19 cellular contexts compared by ENCODE assay signal in the genomic region with DNA sequence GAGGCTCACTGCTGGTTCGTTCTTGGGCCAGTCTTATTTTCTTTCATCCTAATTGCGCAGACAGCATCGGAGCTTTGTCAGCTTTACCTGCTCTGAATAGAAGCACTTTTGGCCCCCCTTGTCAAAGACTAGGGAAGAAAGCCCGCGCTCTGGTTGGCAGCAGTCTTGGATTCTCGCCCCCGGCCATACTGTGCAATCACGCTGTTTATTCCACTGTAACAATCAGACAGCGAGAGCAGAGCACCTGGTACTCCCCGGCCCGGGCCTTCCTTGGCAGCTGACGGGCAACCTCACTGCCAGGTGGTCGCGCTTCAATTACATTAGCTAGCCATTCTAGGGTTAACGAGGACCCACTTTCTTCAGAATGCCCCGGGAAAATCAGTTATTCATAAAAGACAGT.
DNase-seq lines count a peak whose midpoint lies in the region; ATAC-seq lines count a peak whose summit lies in the region.
"Had no signal": no experiment of that assay in that cellular context is flagged by ENCODE, and none has a peak within 500 bp of the region (broad histone marks: within the 10 kb centered on the region; RNA-seq: fewer than 3 reads in every experiment).

No MANE protein-coding gene starts in this region.

- H2AK5ac ChIP-seq in neuronal stem cell (ENCODE audit: low read depth, low read length), result no peak overlapping the region

- WGBS in neuronal stem cell (ENCODE audit: extremely low coverage in 2 of 2, insufficient read length in 2 of 2, insufficient replicate concordance in 1 of 2), 2 donors, result no CpG with 5 or more reads among the region's 16 CpGs

- no peaks in the 10 kb centered on the region for H3K36me3 ChIP-seq in neuronal stem cell (replicated peaks in 1 of 2; ENCODE audit: control insufficient read depth in 2 of 2, insufficient read depth in 2 of 2, low read length in 2 of 2)

- no peaks in the 10 kb centered on the region for H3K9me3 ChIP-seq in neuronal stem cell (replicated peaks in 1 of 2; ENCODE audit: control insufficient read depth in 2 of 2, insufficient read depth in 1 of 2, low read depth in 1 of 2, low read length in 2 of 2)
- H3K9me3 ChIP-seq: A549; BLaER1 treated with 17β-estradiol and CSF1 and Interleukin-3, amounts not matched to agents 10 nM and 100 nM; suprapubic skin had no signal

- no peak overlapping the region for H4K91ac ChIP-seq in neuronal stem cell (ENCODE audit: low read depth, low read length, poor library complexity)

- H3K4me2 ChIP-seq in neuronal stem cell (ENCODE audit: insufficient read depth, low read length, poor library complexity, severe bottlenecking), result no peak overlapping the region
- H3K4me2 ChIP-seq: A549 had no signal

- H3K4ac ChIP-seq in neuronal stem cell (ENCODE audit: low read length), result no peak overlapping the region

- H3K23ac ChIP-seq in neuronal stem cell (ENCODE audit: low read depth, low read length, poor library complexity), result no peak overlapping the region

- no peak for ATAC-seq in HG03097 (IDR thresholded peaks at IDR 0.05; ENCODE audit: low FRiP score, unreplicated experiment)
- ATAC-seq: A549; activated naive CD4-positive, alpha-beta T cell treated with anti-CD3 and anti-CD28 coated beads, Interleukin-2, amount 50 U/mL, for 72 hours; activated T-cell treated with anti-CD3 and anti-CD28 coated beads, Interleukin-2, amount 50 U/mL, for 72 hours had no signal

- H3K27ac ChIP-seq in neuronal stem cell (replicated peaks; ENCODE audit: low read length), result no peak overlapping the region
- H3K27ac ChIP-seq: A549; BLaER1 treated with 17β-estradiol and CSF1 and Interleukin-3, amounts not matched to agents 10 nM and 100 nM; coronary artery; suprapubic skin had no signal

- H4K8ac ChIP-seq in neuronal stem cell (ENCODE audit: low read depth, low read length), result no peak overlapping the region

- no peak overlapping the region for H2AFZ ChIP-seq in neuronal stem cell (ENCODE audit: low read length)

- H3K27me3 ChIP-seq in neuronal stem cell (ENCODE audit: control insufficient read depth in 3 of 3, insufficient read depth in 3 of 3, low read depth in 1 of 3, low read length in 3 of 3), result no peaks in the 10 kb centered on the region
- H3K27me3 ChIP-seq: BLaER1 treated with 17β-estradiol and CSF1 and Interleukin-3, amounts not matched to agents 10 nM and 100 nM; suprapubic skin had no signal

- H2BK5ac ChIP-seq in neuronal stem cell (ENCODE audit: low read length), result no peak overlapping the region

- no peak overlapping the region for H2BK12ac ChIP-seq in neuronal stem cell (ENCODE audit: low read length)

- DNase-seq in NCI-H510A treated with DMSO at 0.1 percent for 48 hours (lab: John Stamatoyannopoulos, UW) (peak; percentile 28), NCI-H510A (lab: John Stamatoyannopoulos, UW) (no peak), NCI-H1694 treated with DMSO at 0.1 percent for 48 hours (lab: John Stamatoyannopoulos, UW) (peak; percentile 27), NCI-H774 (lab: John Stamatoyannopoulos, UW) (peak; percentile 35), neuronal stem cell (ENCODE audit: low spot score) (no peak)
- DNase-seq in activated T-cell treated with anti-CD3 and anti-CD28 coated beads, Interleukin-2, amount 50 U/mL, for 48 hours, result no peak
- DNase-seq in activated CD4-positive, alpha-beta T cell treated with anti-CD3 and anti-CD28 coated beads, Interleukin-2, amount 50 U/mL, for 4 hours, result no peak
- DNase-seq: activated CD4-positive, CD25-positive, alpha-beta regulatory T cell; activated T-cell treated with anti-CD3 and anti-CD28 coated beads, Interleukin-2, amount 50 U/mL, for 72 hours; DMS153; head of caudate nucleus; NCI-H446 treated with DMSO at 0.1 percent for 48 hours; stimulated activated CD4-positive, alpha-beta T cell treated with anti-CD3 and anti-CD28 coated beads, Interleukin-12 subunit alpha, Interleukin-12 subunit beta, amount 100 ng/mL, for 4 hours had no signal

- no peak overlapping the region for H2BK120ac ChIP-seq in neuronal stem cell (ENCODE audit: low read depth, low read length)

- H3K4me3 ChIP-seq in neuronal stem cell (ENCODE audit: low read length in 2 of 2), result no peak overlapping the region
- H3K4me3 ChIP-seq: A549; BLaER1 treated with 17β-estradiol and CSF1 and Interleukin-3, amounts not matched to agents 10 nM and 100 nM; coronary artery; suprapubic skin had no signal

- peak overlapping the region; percentile 27 for H3K9ac ChIP-seq in neuronal stem cell (ENCODE audit: low read depth, low read length, poor library complexity)
- H3K9ac ChIP-seq: BLaER1 treated with 17β-estradiol and CSF1 and Interleukin-3, amounts not matched to agents 10 nM and 100 nM had no signal

- no peak overlapping the region for H2BK15ac ChIP-seq in neuronal stem cell (ENCODE audit: low read length)

- no peak overlapping the region for H3K14ac ChIP-seq in neuronal stem cell (ENCODE audit: low read length)

- no peaks in the 10 kb centered on the region for H3K79me1 ChIP-seq in neuronal stem cell (ENCODE audit: low read depth, low read length)

- no peak overlapping the region for H3K18ac ChIP-seq in neuronal stem cell (ENCODE audit: low read length)

- H3K4me1 ChIP-seq in neuronal stem cell (ENCODE audit: control insufficient read depth in 2 of 2, insufficient read depth in 1 of 2, low read depth in 1 of 2, low read length in 2 of 2), result peaks cover 8 to 11% of the 10 kb centered on the region in 2 donors
- H3K4me1 ChIP-seq: A549, suprapubic skin had no signal

Comparison
In these comparisons a context has a peak if more than half of its experiments do, and no peak if none do; other contexts are left out.
1. DNase-seq: peak in NCI-H510A treated with DMSO at 0.1 percent for 48 hours (single experiment), NCI-H1694 treated with DMSO at 0.1 percent for 48 hours (single experiment) and NCI-H774 (single experiment); none in NCI-H510A (single experiment), neuronal stem cell (single experiment), activated T-cell treated with anti-CD3 and anti-CD28 coated beads, Interleukin-2, amount 50 U/mL, for 48 hours (0 of 2) and activated CD4-positive, alpha-beta T cell treated with anti-CD3 and anti-CD28 coated beads, Interleukin-2, amount 50 U/mL, for 4 hours (0 of 2).